ENCODE assay signal across 21 cellular contexts in the genomic region with DNA sequence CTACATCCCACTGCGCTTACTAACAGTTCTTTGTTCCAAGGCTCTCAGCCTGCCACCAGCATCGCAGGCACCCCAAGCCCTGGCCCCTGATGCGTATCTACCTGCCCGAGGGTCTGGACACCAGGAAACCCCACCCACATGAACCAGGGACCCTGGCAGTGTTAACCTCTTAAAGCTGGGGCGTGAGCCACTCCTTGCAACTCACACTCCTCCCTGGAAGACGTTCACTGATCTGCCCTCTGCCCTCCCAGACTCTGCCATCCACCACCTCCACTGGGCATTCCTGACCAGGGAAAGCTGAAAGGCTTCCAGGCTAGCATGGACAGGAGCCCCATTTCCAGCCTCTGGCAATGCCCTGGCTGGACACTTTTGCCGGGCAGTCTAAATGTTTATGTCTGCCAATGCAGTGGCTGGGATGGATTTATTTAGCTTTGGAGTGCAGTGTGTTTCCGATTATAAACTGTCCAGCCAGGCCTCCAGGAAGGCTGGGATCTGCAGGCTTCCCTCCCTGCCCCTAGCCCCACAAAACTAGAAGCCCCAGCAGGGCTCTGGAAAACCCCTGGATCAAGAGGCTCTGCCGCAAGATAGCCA.
DNase-seq lines count a peak whose midpoint lies in the region; ATAC-seq and TF ChIP-seq lines count a peak whose summit lies in the region.
"Had no signal": no experiment of that assay in that cellular context is flagged by ENCODE, and none has a peak within 500 bp of the region (broad histone marks: within the 10 kb centered on the region; RNA-seq: fewer than 3 reads in every experiment).

No MANE protein-coding gene starts in this region.

- H3K9ac ChIP-seq in mesenchymal stem cell (ENCODE audit: low read length) (peak overlapping the region; percentile 16), skeletal muscle tissue (ENCODE audit: low read depth in 1 of 3, low read length in 3 of 3) (peak overlapping the region in 2 of 3 donors; percentile 0 to 20)

- H3K27ac ChIP-seq in right atrium auricular region: no peak overlapping the region
- H3K27ac ChIP-seq in mesenchymal stem cell (ENCODE audit: low read length, poor library complexity, severe bottlenecking): no peak overlapping the region
- H3K27ac ChIP-seq in skeletal muscle tissue (ENCODE audit: low read depth, low read length): peak overlapping the region; percentile 42

- H3K4me3 ChIP-seq in right atrium auricular region (no peak overlapping the region), mesenchymal stem cell (ENCODE audit: insufficient read depth in 1 of 2, low read depth in 1 of 2, low read length in 2 of 2) (no peak overlapping the region), skeletal muscle tissue (ENCODE audit: low read length in 3 of 3) (no peak overlapping the region)
- H3K4me3 ChIP-seq: K562, Peyer's patch had no signal

- in situ Hi-C loops in KBM-7 (cut with MboI; ENCODE audit: low pct_unique_long_range_greater_than_20kb, low sequenced_read_pairs): no loop called here

- H3K27me3 ChIP-seq in right atrium auricular region (no peaks in the 10 kb centered on the region), mesenchymal stem cell (ENCODE audit: control insufficient read depth in 1 of 2, insufficient read depth in 1 of 2, low read length in 2 of 2) (no peaks in the 10 kb centered on the region), skeletal muscle tissue (ENCODE audit: control insufficient read depth in 3 of 3, insufficient read depth in 3 of 3, low read length in 3 of 3) (no peaks in the 10 kb centered on the region)
- H3K27me3 ChIP-seq: Peyer's patch had no signal

- ATAC-seq in Right ventricle myocardium superior (ENCODE audit: poor library complexity) (peak; percentile 55), HG02885 (IDR thresholded peaks at IDR 0.05; ENCODE audit: poor library complexity, unreplicated experiment) (no peak)
- ATAC-seq: K562 had no signal

- H3K4me1 ChIP-seq in right atrium auricular region (peaks cover 0 to 19% of the 10 kb centered on the region in 2 donors), mesenchymal stem cell (ENCODE audit: control insufficient read depth, insufficient read depth, low read depth, low read length) (peaks cover 12% of the 10 kb centered on the region), skeletal muscle tissue (ENCODE audit: control insufficient read depth in 3 of 3, insufficient read depth in 3 of 3, low read length in 3 of 3) (peaks cover 54 to 67% (median 58%) of the 10 kb centered on the region in 3 donors)

- WGBS in mesenchymal stem cell: 84% methylated on average over 9 of the region's 9 CpGs

- H2AFZ ChIP-seq in mesenchymal stem cell (ENCODE audit: low read depth, low read length): no peak overlapping the region

- H2BK12ac ChIP-seq in mesenchymal stem cell (ENCODE audit: low read length in 2 of 2): peak overlapping the region in 1 of 2 experiments; percentile 23

- no peak overlapping the region for H3K4me3 Mint-ChIP-seq in HFFc6
- H3K4me3 Mint-ChIP-seq: B cell, H9 had no signal

- peaks cover 46% of the 10 kb centered on the region for H3K4me1 Mint-ChIP-seq in HFFc6 (ENCODE audit: low read depth)
- H3K4me1 Mint-ChIP-seq: B cell had no signal

- no peak overlapping the region for H3K4me2 ChIP-seq in mesenchymal stem cell (ENCODE audit: low read length, poor library complexity, severe bottlenecking)

- no peak overlapping the region for H2BK120ac ChIP-seq in mesenchymal stem cell (ENCODE audit: low read depth, low read length)

- H3K14ac ChIP-seq in mesenchymal stem cell (ENCODE audit: low read length in 2 of 2): no peak overlapping the region

- H3K9me3 Mint-ChIP-seq in HFFc6: no peaks in the 10 kb centered on the region

- H2BK15ac ChIP-seq in mesenchymal stem cell (ENCODE audit: low read depth, poor library complexity, severe bottlenecking): no peak overlapping the region

- H3K18ac ChIP-seq in mesenchymal stem cell (ENCODE audit: low read depth in 1 of 2, low read length in 2 of 2): no peak overlapping the region

- intact Hi-C loops in Right ventricle myocardium superior (cut with DNase I): no loop called here

- H3K27me3 Mint-ChIP-seq in HFFc6 (ENCODE audit: insufficient read depth): peaks cover 16% of the 10 kb centered on the region
- H3K27me3 Mint-ChIP-seq: B cell had no signal

- no peak overlapping the region for H4K8ac ChIP-seq in mesenchymal stem cell (ENCODE audit: low read length)

- no peak overlapping the region for H4K91ac ChIP-seq in mesenchymal stem cell (ENCODE audit: low read length)

- no peak overlapping the region for H3K23ac ChIP-seq in mesenchymal stem cell (ENCODE audit: low read length in 2 of 2)

- H3K36me3 Mint-ChIP-seq in HFFc6 (ENCODE audit: low read depth): peaks cover 40% of the 10 kb centered on the region

- H2BK5ac ChIP-seq in mesenchymal stem cell (ENCODE audit: low read depth, low read length, poor library complexity, severe bottlenecking): no peak overlapping the region

- no peaks in the 10 kb centered on the region for H3K79me1 ChIP-seq in mesenchymal stem cell (replicated peaks; ENCODE audit: low read length, poor library complexity, severe bottlenecking)

- DNase-seq in Right ventricle myocardium superior: no peak
- no peak for DNase-seq in right atrium auricular region (ENCODE audit: low spot score)
- DNase-seq in HFFc6: no peak
- DNase-seq in mesenchymal stem cell: no peak
- DNase-seq in iPS-NIHi7 (ENCODE audit: extremely low spot score): no peak
- DNase-seq in KBM-7: no peak
- DNase-seq: 8988T, COR-L47, DMS 273 treated with DMSO at 0.1 percent for 48 hours, DND-41, H9, NCI-H1105, NCI-H2081, NCI-H2171 treated with DMSO at 0.1 percent for 48 hours, NCI-H446 treated with DMSO at 0.1 percent for 48 hours, Peyer's patch, SHP77 had no signal

- no peak overlapping the region for H3K4ac ChIP-seq in mesenchymal stem cell (ENCODE audit: low read depth in 1 of 2, low read length in 2 of 2)

- no peak overlapping the region for H2AK5ac ChIP-seq in mesenchymal stem cell (ENCODE audit: low read length, severe bottlenecking)

- peak overlapping the region; percentile 69 for H3K27ac Mint-ChIP-seq in HFFc6
- H3K27ac Mint-ChIP-seq: B cell, H9 had no signal

- peaks cover 29% of the 10 kb centered on the region for H3K36me3 ChIP-seq in right atrium auricular region
- peaks cover 3 to 54% of the 10 kb centered on the region in 2 experiments for H3K36me3 ChIP-seq in mesenchymal stem cell (ENCODE audit: control insufficient read depth in 1 of 2, insufficient read depth in 2 of 2, low read depth in 1 of 2, low read length in 2 of 2)
- H3K36me3 ChIP-seq in skeletal muscle tissue (ENCODE audit: control insufficient read depth in 3 of 3, insufficient read depth in 3 of 3, low read length in 3 of 3): peaks cover 17 to 27% (median 27%) of the 10 kb centered on the region in 3 donors

- no peaks in the 10 kb centered on the region for H3K9me3 ChIP-seq in right atrium auricular region
- H3K9me3 ChIP-seq in mesenchymal stem cell (ENCODE audit: control insufficient read depth, low read length): no peaks in the 10 kb centered on the region
- no peaks in the 10 kb centered on the region for H3K9me3 ChIP-seq in skeletal muscle tissue (ENCODE audit: control insufficient read depth in 3 of 3, low read length in 3 of 3)
- H3K9me3 ChIP-seq: Peyer's patch had no signal

- no peak for TF ChIP-seq CTCF in right atrium auricular region (IDR thresholded peaks at IDR 0.05)
- no peak for TF ChIP-seq CTCF in HFFc6 (IDR thresholded peaks at IDR 0.05)
